In genomic region chr16:70258946-70259345, GRCh38 we compare ENCODE assay signal across 15 cellular contexts.
"Had no signal": no experiment of that assay in that cellular context is flagged by ENCODE, and none has a peak within 500 bp of the region (broad histone marks: within the 10 kb centered on the region; RNA-seq: fewer than 3 reads in every experiment).

No MANE protein-coding gene starts in this region.

- H3K9me3 ChIP-seq: mucosa of descending colon, uterus had no signal

- H3K27me3 Mint-ChIP-seq: naive thymus-derived CD8-positive, alpha-beta T cell had no signal

- H3K27me3 ChIP-seq: uterus had no signal

- ATAC-seq: esophagus mucosa; left lobe of liver; mucosa of descending colon; naive thymus-derived CD8-positive, alpha-beta T cell; right cardiac atrium had no signal

- H3K9me3 Mint-ChIP-seq: naive thymus-derived CD8-positive, alpha-beta T cell had no signal

- DNase-seq: effector CD8-positive, alpha-beta T cell; islet precursor cell; mammary epithelial cell; mucosa of descending colon; naive thymus-derived CD8-positive, alpha-beta T cell; posterior cingulate gyrus; right cardiac atrium; small intestine; stimulated activated CD4-positive, alpha-beta T cell treated with anti-CD3 and anti-CD28 coated beads, Interleukin-12 subunit alpha, Interleukin-12 subunit beta, amount 100 ng/mL, for 4 hours; stimulated activated naive CD4-positive, alpha-beta T cell; trophoblast cell; uterus had no signal

- H3K27ac ChIP-seq: coronary artery, uterus had no signal

- H3K4me3 ChIP-seq: coronary artery, mucosa of descending colon, uterus had no signal

- H3K4me1 Mint-ChIP-seq: naive thymus-derived CD8-positive, alpha-beta T cell had no signal

- H3K4me3 Mint-ChIP-seq: naive thymus-derived CD8-positive, alpha-beta T cell had no signal
